Comparison of ENCODE assay signal across 8 cellular contexts in the genomic region with DNA sequence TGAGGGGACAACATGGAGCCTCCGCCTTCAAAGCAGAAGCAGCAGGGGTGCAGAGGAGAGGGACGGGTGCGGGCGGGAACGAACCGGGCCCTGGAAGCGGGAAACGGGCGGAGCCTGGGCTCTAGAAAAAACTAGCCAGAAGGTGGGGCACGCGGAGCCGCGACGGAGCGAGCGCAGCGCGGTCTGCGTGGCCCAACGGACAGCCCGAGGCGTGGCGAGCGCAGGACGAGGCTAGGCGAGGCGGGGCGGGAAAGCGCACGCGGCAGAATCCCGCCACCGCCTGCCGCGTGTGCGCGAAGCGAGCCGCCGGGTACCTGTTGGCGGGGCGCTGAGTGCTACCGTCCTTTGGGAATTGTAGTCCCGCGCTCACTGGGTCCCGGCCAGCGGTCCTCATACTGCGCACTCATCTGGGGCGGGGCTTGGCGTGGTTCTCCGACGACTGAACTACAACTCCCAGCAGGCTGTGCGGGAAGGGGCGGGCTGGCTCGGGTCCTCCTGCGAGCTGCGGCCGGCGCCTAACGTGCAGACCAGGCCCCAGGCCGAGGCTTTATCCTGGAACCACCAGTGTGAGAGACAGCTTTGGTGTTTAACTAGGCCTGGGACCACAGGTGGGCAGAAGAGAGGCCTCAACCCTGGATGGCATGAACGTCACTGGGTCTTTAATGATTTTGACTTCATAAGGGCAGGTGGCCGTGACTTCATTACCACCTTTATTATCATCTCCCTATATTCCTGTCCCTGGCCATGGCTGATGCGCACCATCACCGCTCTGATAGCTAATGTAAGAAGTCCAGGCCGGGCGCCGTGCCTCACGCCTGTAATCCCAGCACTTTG. TPM values are rescaled to one million over a fixed set of nuclear protein-coding genes. Genes with fewer than 3 reads are reported as not detected.
DNase-seq lines count a peak whose midpoint lies in the region; ATAC-seq and TF ChIP-seq lines count a peak whose summit lies in the region.

A gene with protein sequence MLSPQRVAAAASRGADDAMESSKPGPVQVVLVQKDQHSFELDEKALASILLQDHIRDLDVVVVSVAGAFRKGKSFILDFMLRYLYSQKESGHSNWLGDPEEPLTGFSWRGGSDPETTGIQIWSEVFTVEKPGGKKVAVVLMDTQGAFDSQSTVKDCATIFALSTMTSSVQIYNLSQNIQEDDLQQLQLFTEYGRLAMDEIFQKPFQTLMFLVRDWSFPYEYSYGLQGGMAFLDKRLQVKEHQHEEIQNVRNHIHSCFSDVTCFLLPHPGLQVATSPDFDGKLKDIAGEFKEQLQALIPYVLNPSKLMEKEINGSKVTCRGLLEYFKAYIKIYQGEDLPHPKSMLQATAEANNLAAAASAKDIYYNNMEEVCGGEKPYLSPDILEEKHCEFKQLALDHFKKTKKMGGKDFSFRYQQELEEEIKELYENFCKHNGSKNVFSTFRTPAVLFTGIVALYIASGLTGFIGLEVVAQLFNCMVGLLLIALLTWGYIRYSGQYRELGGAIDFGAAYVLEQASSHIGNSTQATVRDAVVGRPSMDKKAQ (minus strand): TSS at position 55 of the 834 bp plus-strand sequence. CDS start 41 bp downstream, at position 14.

- intact Hi-C loops in T-helper 2 cell treated with Interferon-gamma antibody and Interleukin-4, amounts not matched to agents 100 ng/mL and 5 ng/mL, for 36 hours (cut with micrococcal nuclease): loop anchor here (1.0 to 5.0 kb wide), 3 partner anchors 10 to 166 kb away; a partner anchor contains a TSS
- intact Hi-C loops in psoas muscle (cut with DNase I): loop anchor here in 1 of 2 donors (5.0 kb wide), 1 partner anchor 59 kb away; a partner anchor contains a TSS

- H3K9me3 ChIP-seq in right atrium auricular region: no peaks in the 10 kb centered on the region
- no peaks in the 10 kb centered on the region for H3K9me3 ChIP-seq in psoas muscle

- peak; percentile 74 for DNase-seq in NCI-H1694 (lab: John Stamatoyannopoulos, UW)
- DNase-seq in anterior cingulate cortex (lab: John Stamatoyannopoulos, UW): peak; percentile 68 to 98 (median 94)
- DNase-seq in right atrium auricular region (ENCODE audit: low spot score): peak; percentile 98
- DNase-seq in psoas muscle: peak; percentile 98 to 99

- peak within 1 kb of the TSS; percentile 79 to 95 for H3K4me3 ChIP-seq in right atrium auricular region
- peak within 1 kb of the TSS; percentile 92 for H3K4me3 ChIP-seq in psoas muscle
- H3K4me3 ChIP-seq in urinary bladder (ENCODE audit: low read depth, low read length): peak within 1 kb of the TSS; percentile 84

- H3K36me3 ChIP-seq in right atrium auricular region (no peaks in the 10 kb centered on the region), psoas muscle (ENCODE audit: insufficient read depth in 1 of 2, low read depth in 1 of 2) (no peaks in the 10 kb centered on the region), urinary bladder (ENCODE audit: insufficient read depth) (no peaks in the 10 kb centered on the region)

- peak; percentile 90 for ATAC-seq in GM18498 (IDR thresholded peaks at IDR 0.05; ENCODE audit: unreplicated experiment)
- peak; percentile 90 for ATAC-seq in HG02885 (IDR thresholded peaks at IDR 0.05; ENCODE audit: poor library complexity, unreplicated experiment)
- ATAC-seq in psoas muscle: peak; percentile 92 to 94 (median 92)

- peaks cover 0 to 41% of the 10 kb centered on the region in 2 donors for H3K4me1 ChIP-seq in right atrium auricular region
- peaks cover 44% of the 10 kb centered on the region for H3K4me1 ChIP-seq in psoas muscle
- H3K4me1 ChIP-seq in urinary bladder (ENCODE audit: insufficient read depth): no peaks in the 10 kb centered on the region

- WGBS in psoas muscle, 3 donors: 10 to 14% (median 12%) methylated on average over 57 to 69 of the region's 69 CpGs
- WGBS in urinary bladder: 11% methylated on average over 69 of the region's 69 CpGs

- peak within 1 kb of the TSS; percentile 98 for H3K27ac ChIP-seq in right atrium auricular region
- peak within 1 kb of the TSS; percentile 98 for H3K27ac ChIP-seq in psoas muscle
- H3K27ac ChIP-seq in urinary bladder (ENCODE audit: low read depth): peak within 1 kb of the TSS; percentile 95

- TF ChIP-seq CTCF in right atrium auricular region (IDR thresholded peaks at IDR 0.05): no peak
- TF ChIP-seq CTCF in psoas muscle (IDR thresholded peaks at IDR 0.05): no peak

- H3K27me3 ChIP-seq in right atrium auricular region: no peaks in the 10 kb centered on the region
- H3K27me3 ChIP-seq in psoas muscle (ENCODE audit: insufficient read depth in 3 of 3, low read length in 2 of 3): no peaks in the 10 kb centered on the region

RNA-seq across cellular contexts. Expression of the gene that starts here (rescaled TPM):
- total RNA-seq in T-helper 2 cell treated with Interferon-gamma antibody and Interleukin-4, amounts not matched to agents 100 ng/mL and 5 ng/mL, for 36 hours: 40.5 and 40.8 TPM in 2 replicates
- total RNA-seq in right atrium auricular region (10 to 100 TPM; 17.9 to 33.5 TPM), psoas muscle (10 to 100 TPM in 3 of 4 donors, 1 to 10 TPM in 1; 9.4 to 12.2 (median 10.7) TPM), urinary bladder (145 TPM)
- polyA plus RNA-seq in psoas muscle (1 to 10 TPM; 3.2 to 6.4 (median 3.3) TPM), urinary bladder (34.7 TPM)

Comparison
In these comparisons a context has a peak if more than half of its experiments do, and no peak if none do; other contexts are left out.
1. Peak in every context shown above with its lines: DNase-seq, ATAC-seq, H3K4me3 ChIP-seq and H3K27ac ChIP-seq.